ENCODE assay signal across 1 cellular context in the genomic region with DNA sequence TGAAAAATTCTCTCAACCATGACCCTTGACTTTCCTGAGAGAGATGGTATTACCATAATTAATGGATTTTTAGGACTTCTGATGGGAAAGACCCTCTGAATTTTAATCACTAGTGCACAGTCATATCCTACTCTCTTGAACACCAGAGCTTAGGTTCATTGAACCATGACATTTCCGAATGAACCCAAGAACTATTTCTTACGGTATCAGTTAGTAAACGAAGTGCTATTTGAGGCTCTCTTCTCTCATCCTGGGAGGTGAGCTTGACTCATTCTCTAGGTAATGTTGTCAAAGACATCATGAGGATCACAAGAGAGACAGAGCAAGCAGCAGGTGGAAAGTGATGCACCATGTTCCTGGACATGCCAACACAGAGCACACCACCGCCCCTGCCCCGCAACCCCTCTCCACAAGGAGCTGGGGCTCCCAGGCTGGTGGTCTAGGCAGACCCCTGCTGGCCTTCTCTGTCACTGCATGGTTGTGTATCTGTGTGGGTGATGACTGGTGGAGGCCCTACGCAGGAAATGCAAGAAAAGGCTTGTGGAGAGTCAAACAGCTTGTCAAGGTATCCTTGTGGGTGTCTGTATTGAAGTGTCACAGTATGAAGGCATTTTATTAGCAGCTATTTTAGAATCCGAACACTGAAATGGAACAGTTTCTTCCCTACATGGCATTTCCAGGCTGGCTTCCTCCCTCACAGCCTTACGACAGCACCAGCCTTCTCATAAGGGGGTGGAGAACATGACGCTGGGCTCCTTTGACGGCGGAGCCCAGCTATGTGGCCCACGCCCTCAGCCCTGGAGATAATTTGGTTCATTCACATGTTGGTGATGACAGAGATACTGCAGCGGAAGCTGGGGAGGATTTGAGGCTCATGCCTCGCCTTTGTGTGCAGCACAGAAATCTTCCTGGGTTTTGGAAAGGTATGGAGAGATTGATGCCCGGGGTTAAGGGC.
TF ChIP-seq lines count a peak whose summit lies in the region.

No MANE protein-coding gene starts in this region.

TF ChIP-seq in HEK293, 187 proteins besides CTCF, POLR2A, EP300 and RAD21:
- TF ChIP-seq KLF1 (tag by site-specific recombination; IDR thresholded peaks at IDR 0.05) (no peak), RBAK (tag by site-specific recombination; IDR thresholded peaks at IDR 0.05) (no peak), REPIN1 (tag by site-specific recombination; IDR thresholded peaks at IDR 0.05; ENCODE audit: low read depth) (no peak)
- TF ChIP-seq, protein P1, sequence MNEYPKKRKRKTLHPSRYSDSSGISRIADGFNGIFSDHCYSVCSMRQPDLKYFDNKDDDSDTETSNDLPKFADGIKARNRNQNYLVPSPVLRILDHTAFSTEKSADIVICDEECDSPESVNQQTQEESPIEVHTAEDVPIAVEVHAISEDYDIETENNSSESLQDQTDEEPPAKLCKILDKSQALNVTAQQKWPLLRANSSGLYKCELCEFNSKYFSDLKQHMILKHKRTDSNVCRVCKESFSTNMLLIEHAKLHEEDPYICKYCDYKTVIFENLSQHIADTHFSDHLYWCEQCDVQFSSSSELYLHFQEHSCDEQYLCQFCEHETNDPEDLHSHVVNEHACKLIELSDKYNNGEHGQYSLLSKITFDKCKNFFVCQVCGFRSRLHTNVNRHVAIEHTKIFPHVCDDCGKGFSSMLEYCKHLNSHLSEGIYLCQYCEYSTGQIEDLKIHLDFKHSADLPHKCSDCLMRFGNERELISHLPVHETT (tag by site-specific recombination; IDR thresholded peaks at IDR 0.05): no peak
